ENCODE assay signal across 28 cellular contexts in genomic region chr9:22990349-22990748, GRCh38.
"Had no signal": no experiment of that assay in that cellular context is flagged by ENCODE, and none has a peak within 500 bp of the region (broad histone marks: within the 10 kb centered on the region; RNA-seq: fewer than 3 reads in every experiment).

No MANE protein-coding gene starts in this region.

- H3K36me3 ChIP-seq: adrenal gland, ovary, prostate gland, uterus had no signal

- H3K27me3 ChIP-seq: adrenal gland, body of pancreas, dorsolateral prefrontal cortex, ovary, uterus had no signal

- H3K27ac ChIP-seq: adrenal gland, body of pancreas, coronary artery, dorsolateral prefrontal cortex, ovary, prostate gland, uterus, VCaP had no signal

- DNase-seq: activated CD4-positive, alpha-beta memory T cell treated with anti-CD3 and anti-CD28 coated beads for 36 hours; activated CD4-positive, alpha-beta T cell treated with anti-CD3 and anti-CD28 coated beads, Interleukin-2, amount 10 ng/mL, durations not matched to agents 24 days and 14 days; activated CD8-positive, alpha-beta memory T cell treated with anti-CD3 and anti-CD28 coated beads, Interleukin-2, amount 50 U/mL, for 4 hours; activated effector memory CD4-positive, alpha-beta T cell treated with anti-CD3 and anti-CD28 coated beads, Interleukin-2, amount 50 U/mL, for 16 hours; activated naive CD4-positive, alpha-beta T cell treated with anti-CD3 and anti-CD28 coated beads for 36 hours; activated naive CD8-positive, alpha-beta T cell treated with anti-CD3 and anti-CD28 coated beads for 36 hours; activated T-cell treated with anti-CD3 and anti-CD28 coated beads, Interleukin-2, amount 50 U/mL, for 1 hour; adrenal gland; aorta; body of pancreas; dorsolateral prefrontal cortex; effector memory CD4-positive, alpha-beta T cell; islet precursor cell; left ventricle myocardium superior; naive thymus-derived CD4-positive, alpha-beta T cell; ovary; retina; small intestine; stimulated activated CD4-positive, alpha-beta T cell treated with anti-CD3 and anti-CD28 coated beads, Interleukin-4, amount 100 ng/mL, for 4 hours; stimulated activated CD8-positive, alpha-beta memory T cell treated with anti-CD3 and anti-CD28 coated beads, Interleukin-4, amount 100 ng/mL, for 48 hours; stimulated activated naive CD8-positive, alpha-beta T cell treated with anti-CD3 and anti-CD28 coated beads, Interleukin-15, amount 100 ng/mL, for 72 hours; substantia nigra; uterus had no signal

- FAIRE-seq: frontal cortex, small intestine, TTC549 had no signal

- H3K4me3 ChIP-seq: adrenal gland, body of pancreas, coronary artery, dorsolateral prefrontal cortex, ovary, prostate gland, uterus had no signal

- H3K4me1 ChIP-seq: adrenal gland, body of pancreas, prostate gland, uterus had no signal
